Comparison of ENCODE assay signal across 4 cellular contexts in genomic region chr18:67354692-67355091, GRCh38.
TF ChIP-seq lines count a peak whose summit lies in the region.

No MANE protein-coding gene starts in this region.

TF ChIP-seq in HepG2, 621 proteins besides CTCF, POLR2A, EP300 and RAD21:
- peak; percentile 71 to 92 for TF ChIP-seq MAFK (conservative IDR thresholded peaks at IDR 0.05 in 1 of 2, IDR thresholded peaks at IDR 0.05 in 1 of 2; ENCODE audit: low read length in 2 of 2)
- TF ChIP-seq, protein P1, sequence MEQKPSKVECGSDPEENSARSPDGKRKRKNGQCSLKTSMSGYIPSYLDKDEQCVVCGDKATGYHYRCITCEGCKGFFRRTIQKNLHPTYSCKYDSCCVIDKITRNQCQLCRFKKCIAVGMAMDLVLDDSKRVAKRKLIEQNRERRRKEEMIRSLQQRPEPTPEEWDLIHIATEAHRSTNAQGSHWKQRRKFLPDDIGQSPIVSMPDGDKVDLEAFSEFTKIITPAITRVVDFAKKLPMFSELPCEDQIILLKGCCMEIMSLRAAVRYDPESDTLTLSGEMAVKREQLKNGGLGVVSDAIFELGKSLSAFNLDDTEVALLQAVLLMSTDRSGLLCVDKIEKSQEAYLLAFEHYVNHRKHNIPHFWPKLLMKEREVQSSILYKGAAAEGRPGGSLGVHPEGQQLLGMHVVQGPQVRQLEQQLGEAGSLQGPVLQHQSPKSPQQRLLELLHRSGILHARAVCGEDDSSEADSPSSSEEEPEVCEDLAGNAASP (CRISPR knock-in tag; IDR thresholded peaks at IDR 0.05; ENCODE audit: borderline replicate concordance) = no peak
- peak; percentile 90 for TF ChIP-seq MAFF (IDR thresholded peaks at IDR 0.05; ENCODE audit: low read depth, low read length)

TF ChIP-seq in A549, 52 proteins besides CTCF, POLR2A, EP300 and RAD21:
- TF ChIP-seq HES2 (IDR thresholded peaks at IDR 0.05) = no peak
- no peak for TF ChIP-seq RCOR1 (IDR thresholded peaks at IDR 0.05; ENCODE audit: low read depth, low read length)
- no peak for TF ChIP-seq USF2 (IDR thresholded peaks at IDR 0.05)
- TF ChIP-seq MAFK (IDR thresholded peaks at IDR 0.05; ENCODE audit: partially characterized antibody) = peak; percentile 72
- no peak for TF ChIP-seq HEYL (CRISPR knock-in tag; IDR thresholded peaks at IDR 0.05)
- no peak for TF ChIP-seq RFX5 (IDR thresholded peaks at IDR 0.05)
- TF ChIP-seq ELK1 (IDR thresholded peaks at IDR 0.05; ENCODE audit: low read depth, low read length) = no peak
- no peak for TF ChIP-seq EHMT2 (IDR thresholded peaks at IDR 0.05; ENCODE audit: low read depth)
- TF ChIP-seq, protein P2, sequence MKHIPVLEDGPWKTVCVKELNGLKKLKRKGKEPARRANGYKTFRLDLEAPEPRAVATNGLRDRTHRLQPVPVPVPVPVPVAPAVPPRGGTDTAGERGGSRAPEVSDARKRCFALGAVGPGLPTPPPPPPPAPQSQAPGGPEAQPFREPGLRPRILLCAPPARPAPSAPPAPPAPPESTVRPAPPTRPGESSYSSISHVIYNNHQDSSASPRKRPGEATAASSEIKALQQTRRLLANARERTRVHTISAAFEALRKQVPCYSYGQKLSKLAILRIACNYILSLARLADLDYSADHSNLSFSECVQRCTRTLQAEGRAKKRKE (CRISPR knock-in tag; IDR thresholded peaks at IDR 0.05; ENCODE audit: low read depth) = no peak

TF ChIP-seq in IMR-90, 13 proteins besides CTCF, POLR2A, EP300 and RAD21:
- TF ChIP-seq CHD1 (IDR thresholded peaks at IDR 0.05; ENCODE audit: low read depth, low read length) (no peak), RCOR1 (IDR thresholded peaks at IDR 0.05; ENCODE audit: insufficient replicate concordance, low read length) (no peak), RFX5 (IDR thresholded peaks at IDR 0.05; ENCODE audit: low read depth, low read length) (no peak), USF2 (IDR thresholded peaks at IDR 0.05; ENCODE audit: low read depth, low read length) (no peak), NFE2L2 (IDR thresholded peaks at IDR 0.05; ENCODE audit: low read depth, low read length) (no peak), MAFK (IDR thresholded peaks at IDR 0.05; ENCODE audit: low read depth, low read length) (peak; percentile 87), SMC3 (IDR thresholded peaks at IDR 0.05; ENCODE audit: low read depth, low read length) (no peak), BHLHE40 (IDR thresholded peaks at IDR 0.05; ENCODE audit: low read depth, low read length) (no peak)

TF ChIP-seq in K562, 482 proteins besides CTCF, POLR2A, EP300 and RAD21:
- TF ChIP-seq ZNF316 (IDR thresholded peaks at IDR 0.05) (peak; percentile 53; the same call in 1 of the 2 replicates), MAFG (tag; conservative IDR thresholded peaks at IDR 0.05) (0 out of 2 replicates have a peak, but pooled peaks have one; percentile 16)
- TF ChIP-seq, protein P3, sequence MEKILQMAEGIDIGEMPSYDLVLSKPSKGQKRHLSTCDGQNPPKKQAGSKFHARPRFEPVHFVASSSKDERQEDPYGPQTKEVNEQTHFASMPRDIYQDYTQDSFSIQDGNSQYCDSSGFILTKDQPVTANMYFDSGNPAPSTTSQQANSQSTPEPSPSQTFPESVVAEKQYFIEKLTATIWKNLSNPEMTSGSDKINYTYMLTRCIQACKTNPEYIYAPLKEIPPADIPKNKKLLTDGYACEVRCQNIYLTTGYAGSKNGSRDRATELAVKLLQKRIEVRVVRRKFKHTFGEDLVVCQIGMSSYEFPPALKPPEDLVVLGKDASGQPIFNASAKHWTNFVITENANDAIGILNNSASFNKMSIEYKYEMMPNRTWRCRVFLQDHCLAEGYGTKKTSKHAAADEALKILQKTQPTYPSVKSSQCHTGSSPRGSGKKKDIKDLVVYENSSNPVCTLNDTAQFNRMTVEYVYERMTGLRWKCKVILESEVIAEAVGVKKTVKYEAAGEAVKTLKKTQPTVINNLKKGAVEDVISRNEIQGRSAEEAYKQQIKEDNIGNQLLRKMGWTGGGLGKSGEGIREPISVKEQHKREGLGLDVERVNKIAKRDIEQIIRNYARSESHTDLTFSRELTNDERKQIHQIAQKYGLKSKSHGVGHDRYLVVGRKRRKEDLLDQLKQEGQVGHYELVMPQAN (IDR thresholded peaks at IDR 0.05; ENCODE audit: borderline replicate concordance) = no peak
TF ChIP-seq in K562: peak in this region for 2.
